In the genomic region with DNA sequence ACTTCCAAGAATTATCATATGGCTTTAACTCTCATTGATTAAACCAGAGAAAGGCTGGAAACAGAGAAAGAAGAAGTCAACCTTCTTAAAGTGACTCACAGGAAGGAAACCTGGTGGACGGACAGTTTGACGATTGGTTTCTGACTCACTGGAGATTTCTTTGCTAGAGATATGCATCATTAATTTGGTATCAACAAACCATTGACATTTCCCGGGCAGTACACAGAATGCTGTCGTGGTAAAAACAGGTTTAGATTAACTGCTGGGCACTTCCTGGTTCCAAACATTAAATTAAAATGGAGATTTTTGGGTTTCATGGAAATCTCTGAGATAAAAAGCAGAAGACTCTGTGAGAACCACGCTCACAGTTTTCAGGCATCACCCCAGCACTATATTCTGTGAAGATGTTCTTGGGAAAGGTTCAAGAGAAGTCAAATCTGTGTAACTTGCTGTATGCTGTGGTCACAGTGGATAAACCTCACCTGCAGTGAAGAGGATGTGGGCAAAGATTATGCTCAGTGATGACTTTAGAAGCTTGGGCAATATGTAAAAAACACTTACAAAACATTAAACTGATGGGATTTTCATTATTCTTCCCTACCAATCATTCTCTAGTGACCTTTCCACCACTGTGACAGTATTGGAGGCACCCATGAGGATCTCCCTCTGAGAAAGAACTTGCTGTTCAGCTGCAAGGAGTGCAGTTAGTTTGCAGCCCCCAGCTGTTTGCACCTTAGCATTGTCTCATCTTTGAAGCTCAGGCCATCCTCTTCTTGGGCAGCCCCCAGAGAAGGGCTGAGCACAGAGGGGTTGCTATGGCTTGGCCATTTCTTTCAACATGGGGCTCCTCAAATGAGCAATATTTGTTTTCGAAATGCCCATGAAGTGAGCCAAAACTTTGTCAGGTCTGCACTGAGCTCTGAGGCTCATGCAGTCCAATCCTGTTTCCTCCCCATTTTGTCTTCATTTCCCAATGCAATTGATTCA, we compare ENCODE assay signal across 8 cellular contexts.
DNase-seq lines count a peak whose midpoint lies in the region; ATAC-seq, FAIRE-seq and TF ChIP-seq lines count a peak whose summit lies in the region.

No MANE protein-coding gene starts in this region.

- no peaks in the 10 kb centered on the region for H3K27me3 ChIP-seq in bronchial epithelial cell (ENCODE audit: control insufficient read depth, insufficient read depth, low read length)

- no peaks in the 10 kb centered on the region for H3K27me3 Mint-ChIP-seq in stimulated activated naive CD8-positive, alpha-beta T cell treated with anti-CD3 and anti-CD28 coated beads, Interleukin-15, amount 100 ng/mL, for 72 hours
- no peaks in the 10 kb centered on the region for H3K27me3 Mint-ChIP-seq in WTC11 (ENCODE audit: low read depth)

- peak overlapping the region; percentile 74 to 76 for H3K4me3 Mint-ChIP-seq in stimulated activated naive CD8-positive, alpha-beta T cell treated with anti-CD3 and anti-CD28 coated beads, Interleukin-15, amount 100 ng/mL, for 72 hours
- no peak overlapping the region for H3K4me3 Mint-ChIP-seq in WTC11

- no peak overlapping the region for H3K4me3 ChIP-seq in bronchial epithelial cell (ENCODE audit: low read depth, low read length)

- peak overlapping the region; percentile 96 for H3K27ac Mint-ChIP-seq in stimulated activated naive CD8-positive, alpha-beta T cell treated with anti-CD3 and anti-CD28 coated beads, Interleukin-15, amount 100 ng/mL, for 72 hours
- no peak overlapping the region for H3K27ac Mint-ChIP-seq in WTC11

- H3K36me3 ChIP-seq in bronchial epithelial cell (ENCODE audit: control insufficient read depth, insufficient read depth, low read length): no peaks in the 10 kb centered on the region

- H3K9me3 Mint-ChIP-seq in stimulated activated naive CD8-positive, alpha-beta T cell treated with anti-CD3 and anti-CD28 coated beads, Interleukin-15, amount 100 ng/mL, for 72 hours: peaks cover 5 to 18% of the 10 kb centered on the region in 2 donors
- peaks cover 11% of the 10 kb centered on the region for H3K9me3 Mint-ChIP-seq in WTC11

- POLR2A ChIA-PET in WTC11 (lab: Charles Lee): no interaction called here

- H3K36me3 Mint-ChIP-seq in WTC11: no peaks in the 10 kb centered on the region

- ATAC-seq in HG03095 (IDR thresholded peaks at IDR 0.05; ENCODE audit: unreplicated experiment) (peak; percentile 45), WTC11 (no peak)
- ATAC-seq in stimulated activated naive CD8-positive, alpha-beta T cell treated with anti-CD3 and anti-CD28 coated beads, Interleukin-15, amount 100 ng/mL, for 72 hours: peak; percentile 82

- TF ChIP-seq CTCF in bronchial epithelial cell (IDR thresholded peaks at IDR 0.05; ENCODE audit: insufficient read depth, low read length, severe bottlenecking) (no peak), WTC11 (IDR thresholded peaks at IDR 0.05) (no peak)

- FAIRE-seq in bronchial epithelial cell (lab: Jason Lieb, UNC): no peak

- H3K4me1 Mint-ChIP-seq in stimulated activated naive CD8-positive, alpha-beta T cell treated with anti-CD3 and anti-CD28 coated beads, Interleukin-15, amount 100 ng/mL, for 72 hours: peaks cover 89% of the 10 kb centered on the region
- H3K4me1 Mint-ChIP-seq in WTC11: peaks cover 8% of the 10 kb centered on the region

- CTCF ChIA-PET in WTC11 (lab: Charles Lee): no interaction called here

- peak; percentile 44 for DNase-seq in activated gamma-delta T cell treated with Interleukin-2 at 50 U/mL for 16 hours
- no peak for DNase-seq in activated gamma-delta T cell (lab: John Stamatoyannopoulos, UW)
- DNase-seq in SKM-1 (lab: John Stamatoyannopoulos, UW; ENCODE audit: unreplicated experiment): peak; percentile 23
- peak; percentile 96 for DNase-seq in bronchial epithelial cell (ENCODE audit: low read depth)
- peak; percentile 63 to 67 for DNase-seq in stimulated activated naive CD8-positive, alpha-beta T cell treated with anti-CD3 and anti-CD28 coated beads, Interleukin-15, amount 100 ng/mL, for 72 hours
- DNase-seq in WTC11 (ENCODE audit: low spot score): no peak
- DNase-seq in amygdala (lab: John Stamatoyannopoulos, UW): no peak

TF ChIP-seq in WTC11, 78 proteins besides CTCF, POLR2A, EP300 and RAD21:
- TF ChIP-seq, protein P1, sequence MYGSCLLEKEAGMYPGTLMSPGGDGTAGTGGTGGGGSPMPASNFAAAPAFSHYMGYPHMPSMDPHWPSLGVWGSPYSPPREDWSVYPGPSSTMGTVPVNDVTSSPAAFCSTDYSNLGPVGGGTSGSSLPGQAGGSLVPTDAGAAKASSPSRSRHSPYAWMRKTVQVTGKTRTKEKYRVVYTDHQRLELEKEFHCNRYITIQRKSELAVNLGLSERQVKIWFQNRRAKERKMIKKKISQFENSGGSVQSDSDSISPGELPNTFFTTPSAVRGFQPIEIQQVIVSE (CRISPR knock-in tag; IDR thresholded peaks at IDR 0.05; ENCODE audit: borderline replicate concordance): no peak
- TF ChIP-seq, protein P2, sequence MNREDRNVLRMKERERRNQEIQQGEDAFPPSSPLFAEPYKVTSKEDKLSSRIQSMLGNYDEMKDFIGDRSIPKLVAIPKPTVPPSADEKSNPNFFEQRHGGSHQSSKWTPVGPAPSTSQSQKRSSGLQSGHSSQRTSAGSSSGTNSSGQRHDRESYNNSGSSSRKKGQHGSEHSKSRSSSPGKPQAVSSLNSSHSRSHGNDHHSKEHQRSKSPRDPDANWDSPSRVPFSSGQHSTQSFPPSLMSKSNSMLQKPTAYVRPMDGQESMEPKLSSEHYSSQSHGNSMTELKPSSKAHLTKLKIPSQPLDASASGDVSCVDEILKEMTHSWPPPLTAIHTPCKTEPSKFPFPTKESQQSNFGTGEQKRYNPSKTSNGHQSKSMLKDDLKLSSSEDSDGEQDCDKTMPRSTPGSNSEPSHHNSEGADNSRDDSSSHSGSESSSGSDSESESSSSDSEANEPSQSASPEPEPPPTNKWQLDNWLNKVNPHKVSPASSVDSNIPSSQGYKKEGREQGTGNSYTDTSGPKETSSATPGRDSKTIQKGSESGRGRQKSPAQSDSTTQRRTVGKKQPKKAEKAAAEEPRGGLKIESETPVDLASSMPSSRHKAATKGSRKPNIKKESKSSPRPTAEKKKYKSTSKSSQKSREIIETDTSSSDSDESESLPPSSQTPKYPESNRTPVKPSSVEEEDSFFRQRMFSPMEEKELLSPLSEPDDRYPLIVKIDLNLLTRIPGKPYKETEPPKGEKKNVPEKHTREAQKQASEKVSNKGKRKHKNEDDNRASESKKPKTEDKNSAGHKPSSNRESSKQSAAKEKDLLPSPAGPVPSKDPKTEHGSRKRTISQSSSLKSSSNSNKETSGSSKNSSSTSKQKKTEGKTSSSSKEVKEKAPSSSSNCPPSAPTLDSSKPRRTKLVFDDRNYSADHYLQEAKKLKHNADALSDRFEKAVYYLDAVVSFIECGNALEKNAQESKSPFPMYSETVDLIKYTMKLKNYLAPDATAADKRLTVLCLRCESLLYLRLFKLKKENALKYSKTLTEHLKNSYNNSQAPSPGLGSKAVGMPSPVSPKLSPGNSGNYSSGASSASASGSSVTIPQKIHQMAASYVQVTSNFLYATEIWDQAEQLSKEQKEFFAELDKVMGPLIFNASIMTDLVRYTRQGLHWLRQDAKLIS (CRISPR knock-in tag; IDR thresholded peaks at IDR 0.05; ENCODE audit: borderline replicate concordance): no peak
- TF ChIP-seq OVOL2 (CRISPR knock-in tag; IDR thresholded peaks at IDR 0.05; ENCODE audit: borderline replicate concordance) (no peak), PRRX2 (CRISPR knock-in tag; IDR thresholded peaks at IDR 0.05) (no peak), TCF7 (CRISPR knock-in tag; IDR thresholded peaks at IDR 0.05; ENCODE audit: low read depth) (no peak), ESRRA (CRISPR knock-in tag; IDR thresholded peaks at IDR 0.05; ENCODE audit: borderline replicate concordance) (no peak), MXD4 (CRISPR knock-in tag; IDR thresholded peaks at IDR 0.05; ENCODE audit: borderline replicate concordance) (no peak), TEAD1 (CRISPR knock-in tag; IDR thresholded peaks at IDR 0.05) (no peak)
TF ChIP-seq in WTC11: peak in this region for 0.

Comparison
In these comparisons a context has a peak if more than half of its experiments do, and no peak if none do; other contexts are left out.
1. DNase-seq: peak in activated gamma-delta T cell treated with Interleukin-2 at 50 U/mL for 16 hours (single experiment), SKM-1 (single experiment), bronchial epithelial cell (single experiment) and stimulated activated naive CD8-positive, alpha-beta T cell treated with anti-CD3 and anti-CD28 coated beads, Interleukin-15, amount 100 ng/mL, for 72 hours (2 of 2); none in activated gamma-delta T cell (single experiment), WTC11 (single experiment) and amygdala (0 of 56).